Comparison of ENCODE assay signal across 17 cellular contexts in the genomic region with DNA sequence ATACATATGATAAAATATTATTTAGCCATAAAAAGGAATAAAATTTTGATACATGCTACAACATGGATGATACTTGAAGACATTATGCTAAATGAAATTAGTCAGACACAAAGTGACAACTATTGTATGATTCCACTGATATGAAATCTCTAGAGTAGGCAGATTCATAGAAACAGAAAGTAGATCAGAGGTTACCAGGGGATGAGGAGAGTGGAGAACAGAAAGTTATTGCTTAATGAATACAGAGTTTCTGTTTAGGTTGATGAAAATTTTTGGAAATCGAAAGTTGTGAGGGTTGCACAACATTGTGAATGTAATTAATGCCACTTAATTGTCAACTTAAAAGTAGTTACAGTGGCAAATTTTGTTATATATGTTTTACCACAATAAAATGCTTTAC.
DNase-seq lines count a peak whose midpoint lies in the region; ATAC-seq and TF ChIP-seq lines count a peak whose summit lies in the region.
"Had no signal": no experiment of that assay in that cellular context is flagged by ENCODE, and none has a peak within 500 bp of the region (broad histone marks: within the 10 kb centered on the region; RNA-seq: fewer than 3 reads in every experiment).

No MANE protein-coding gene starts in this region.

- DNase-seq in CD1c-positive myeloid dendritic cell (ENCODE audit: extremely low spot score), result peak; percentile 41
- peak; percentile 39 for DNase-seq in choroid plexus epithelial cell (ENCODE audit: low read depth)
- DNase-seq in NCI-H446 (lab: John Stamatoyannopoulos, UW), result no peak
- no peak for DNase-seq in UCSD-AML1 (lab: John Stamatoyannopoulos, UW; ENCODE audit: unreplicated experiment)
- DNase-seq: activated CD8-positive, alpha-beta memory T cell treated with anti-CD3 and anti-CD28 coated beads, Interleukin-2, amount 10 ng/mL, durations not matched to agents 7 days and 5 days; activated effector memory CD4-positive, alpha-beta T cell treated with anti-CD3 and anti-CD28 coated beads, Interleukin-2, amount 50 U/mL, for 16 hours; aorta; endodermal cell; islet precursor cell; NCI-H2029 treated with DMSO at 0.1 percent for 48 hours; NCI-H524; stimulated activated CD4-positive, alpha-beta T cell treated with anti-CD3 and anti-CD28 coated beads, Interleukin-2, amount 100 ng/mL, for 48 hours; uterus had no signal

- no peak overlapping the region for H3K4me3 ChIP-seq in choroid plexus epithelial cell (ENCODE audit: low read depth, low read length)
- H3K4me3 ChIP-seq: uterus had no signal

- TF ChIP-seq CTCF in choroid plexus epithelial cell (conservative IDR thresholded peaks at IDR 0.05; ENCODE audit: low read depth, low read length), result no peak

- ATAC-seq in GM18868 (IDR thresholded peaks at IDR 0.05; ENCODE audit: unreplicated experiment) (peak; percentile 65), HG03565 (IDR thresholded peaks at IDR 0.05; ENCODE audit: unreplicated experiment) (peak; percentile 69), GM21360 (IDR thresholded peaks at IDR 0.05; ENCODE audit: unreplicated experiment) (no peak), HG03108 (IDR thresholded peaks at IDR 0.05; ENCODE audit: unreplicated experiment) (no peak)
- ATAC-seq: activated CD8-positive, alpha-beta memory T cell treated with anti-CD3 and anti-CD28 coated beads, Interleukin-2, amount 10 ng/mL, durations not matched to agents 7 days and 5 days had no signal

Comparison
In these comparisons a context has a peak if more than half of its experiments do, and no peak if none do; other contexts are left out.
1. DNase-seq: peak in CD1c-positive myeloid dendritic cell (single experiment) and choroid plexus epithelial cell (single experiment); none in NCI-H446 (0 of 2) and UCSD-AML1 (single experiment).
2. ATAC-seq: peak in GM18868 (single experiment) and HG03565 (single experiment); none in GM21360 (single experiment) and HG03108 (single experiment).